ENCODE assay signal across 1 cellular context in the genomic region with DNA sequence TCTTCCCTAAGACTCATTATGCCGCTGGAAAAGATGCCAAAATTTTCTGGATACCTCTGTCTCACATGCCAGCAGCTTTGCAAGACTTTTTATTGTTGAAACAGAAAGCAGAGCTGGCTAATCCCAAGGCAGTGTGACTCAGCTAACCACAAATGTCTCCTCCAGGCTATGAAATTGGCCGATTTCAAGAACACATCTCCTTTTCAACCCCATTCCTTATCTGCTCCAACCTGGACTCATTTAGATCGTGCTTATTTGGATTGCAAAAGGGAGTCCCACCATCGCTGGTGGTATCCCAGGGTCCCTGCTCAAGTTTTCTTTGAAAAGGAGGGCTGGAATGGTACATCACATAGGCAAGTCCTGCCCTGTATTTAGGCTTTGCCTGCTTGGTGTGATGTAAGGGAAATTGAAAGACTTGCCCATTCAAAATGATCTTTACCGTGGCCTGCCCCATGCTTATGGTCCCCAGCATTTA.
A peak's percentile ranks its signal among the peaks of the same experiment; 100 is the strongest.
TF ChIP-seq lines count a peak whose summit lies in the region.

No MANE protein-coding gene starts in this region.

TF ChIP-seq in K562, 482 proteins besides CTCF, POLR2A, EP300 and RAD21 (continued from another document and continues in another):
- TF ChIP-seq JUN (IDR thresholded peaks at IDR 0.05; ENCODE audit: borderline replicate concordance, low read depth, low read length): peak; percentile 70
- peak; percentile 39; the same call in 1 of the 2 replicates for TF ChIP-seq JUN (CRISPR knock-in tag; IDR thresholded peaks at IDR 0.05; ENCODE audit: borderline replicate concordance)
- TF ChIP-seq MTA3 (IDR thresholded peaks at IDR 0.05; ENCODE audit: borderline replicate concordance): 0 out of 2 replicates have a peak, but pooled peaks have one; percentile 54
- TF ChIP-seq ZNF445 (CRISPR knock-in tag; IDR thresholded peaks at IDR 0.05; ENCODE audit: low read depth): no peak
- TF ChIP-seq SMARCE1 (IDR thresholded peaks at IDR 0.05): peak; percentile 96
- TF ChIP-seq DMBX1 (CRISPR knock-in tag; IDR thresholded peaks at IDR 0.05; ENCODE audit: borderline replicate concordance): no peak
- peak; percentile 61 for TF ChIP-seq ZBTB17 (CRISPR knock-in tag; IDR thresholded peaks at IDR 0.05)
- no peak for TF ChIP-seq ZC3H11A (IDR thresholded peaks at IDR 0.05; ENCODE audit: low read depth, low read length)
- peak; percentile 57; the same call in 1 of the 2 replicates for TF ChIP-seq BACH1 (tag; IDR thresholded peaks at IDR 0.05)
- TF ChIP-seq, protein P1, sequence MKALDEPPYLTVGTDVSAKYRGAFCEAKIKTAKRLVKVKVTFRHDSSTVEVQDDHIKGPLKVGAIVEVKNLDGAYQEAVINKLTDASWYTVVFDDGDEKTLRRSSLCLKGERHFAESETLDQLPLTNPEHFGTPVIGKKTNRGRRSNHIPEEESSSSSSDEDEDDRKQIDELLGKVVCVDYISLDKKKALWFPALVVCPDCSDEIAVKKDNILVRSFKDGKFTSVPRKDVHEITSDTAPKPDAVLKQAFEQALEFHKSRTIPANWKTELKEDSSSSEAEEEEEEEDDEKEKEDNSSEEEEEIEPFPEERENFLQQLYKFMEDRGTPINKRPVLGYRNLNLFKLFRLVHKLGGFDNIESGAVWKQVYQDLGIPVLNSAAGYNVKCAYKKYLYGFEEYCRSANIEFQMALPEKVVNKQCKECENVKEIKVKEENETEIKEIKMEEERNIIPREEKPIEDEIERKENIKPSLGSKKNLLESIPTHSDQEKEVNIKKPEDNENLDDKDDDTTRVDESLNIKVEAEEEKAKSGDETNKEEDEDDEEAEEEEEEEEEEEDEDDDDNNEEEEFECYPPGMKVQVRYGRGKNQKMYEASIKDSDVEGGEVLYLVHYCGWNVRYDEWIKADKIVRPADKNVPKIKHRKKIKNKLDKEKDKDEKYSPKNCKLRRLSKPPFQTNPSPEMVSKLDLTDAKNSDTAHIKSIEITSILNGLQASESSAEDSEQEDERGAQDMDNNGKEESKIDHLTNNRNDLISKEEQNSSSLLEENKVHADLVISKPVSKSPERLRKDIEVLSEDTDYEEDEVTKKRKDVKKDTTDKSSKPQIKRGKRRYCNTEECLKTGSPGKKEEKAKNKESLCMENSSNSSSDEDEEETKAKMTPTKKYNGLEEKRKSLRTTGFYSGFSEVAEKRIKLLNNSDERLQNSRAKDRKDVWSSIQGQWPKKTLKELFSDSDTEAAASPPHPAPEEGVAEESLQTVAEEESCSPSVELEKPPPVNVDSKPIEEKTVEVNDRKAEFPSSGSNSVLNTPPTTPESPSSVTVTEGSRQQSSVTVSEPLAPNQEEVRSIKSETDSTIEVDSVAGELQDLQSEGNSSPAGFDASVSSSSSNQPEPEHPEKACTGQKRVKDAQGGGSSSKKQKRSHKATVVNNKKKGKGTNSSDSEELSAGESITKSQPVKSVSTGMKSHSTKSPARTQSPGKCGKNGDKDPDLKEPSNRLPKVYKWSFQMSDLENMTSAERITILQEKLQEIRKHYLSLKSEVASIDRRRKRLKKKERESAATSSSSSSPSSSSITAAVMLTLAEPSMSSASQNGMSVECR (CRISPR knock-in tag; IDR thresholded peaks at IDR 0.05): no peak
- TF ChIP-seq PCBP2 (IDR thresholded peaks at IDR 0.05; ENCODE audit: low read depth, low read length, poor library complexity, severe bottlenecking): no peak
- TF ChIP-seq ZZZ3 (IDR thresholded peaks at IDR 0.05): no peak
- no peak for TF ChIP-seq ZFPM2 (CRISPR knock-in tag; IDR thresholded peaks at IDR 0.05)
- TF ChIP-seq, protein P2, sequence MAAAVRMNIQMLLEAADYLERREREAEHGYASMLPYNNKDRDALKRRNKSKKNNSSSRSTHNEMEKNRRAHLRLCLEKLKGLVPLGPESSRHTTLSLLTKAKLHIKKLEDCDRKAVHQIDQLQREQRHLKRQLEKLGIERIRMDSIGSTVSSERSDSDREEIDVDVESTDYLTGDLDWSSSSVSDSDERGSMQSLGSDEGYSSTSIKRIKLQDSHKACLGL (CRISPR knock-in tag; IDR thresholded peaks at IDR 0.05; ENCODE audit: borderline replicate concordance, poor library complexity, severe bottlenecking): no peak
- peak; percentile 97 for TF ChIP-seq FOSL1 (tag; conservative IDR thresholded peaks at IDR 0.05)
- TF ChIP-seq ZNF140 (CRISPR knock-in tag; IDR thresholded peaks at IDR 0.05): no peak
- TF ChIP-seq CBFA2T2 (conservative IDR thresholded peaks at IDR 0.05): peak; percentile 77
- TF ChIP-seq ZFP1 (CRISPR knock-in tag; IDR thresholded peaks at IDR 0.05): no peak
- TF ChIP-seq, protein P3, sequence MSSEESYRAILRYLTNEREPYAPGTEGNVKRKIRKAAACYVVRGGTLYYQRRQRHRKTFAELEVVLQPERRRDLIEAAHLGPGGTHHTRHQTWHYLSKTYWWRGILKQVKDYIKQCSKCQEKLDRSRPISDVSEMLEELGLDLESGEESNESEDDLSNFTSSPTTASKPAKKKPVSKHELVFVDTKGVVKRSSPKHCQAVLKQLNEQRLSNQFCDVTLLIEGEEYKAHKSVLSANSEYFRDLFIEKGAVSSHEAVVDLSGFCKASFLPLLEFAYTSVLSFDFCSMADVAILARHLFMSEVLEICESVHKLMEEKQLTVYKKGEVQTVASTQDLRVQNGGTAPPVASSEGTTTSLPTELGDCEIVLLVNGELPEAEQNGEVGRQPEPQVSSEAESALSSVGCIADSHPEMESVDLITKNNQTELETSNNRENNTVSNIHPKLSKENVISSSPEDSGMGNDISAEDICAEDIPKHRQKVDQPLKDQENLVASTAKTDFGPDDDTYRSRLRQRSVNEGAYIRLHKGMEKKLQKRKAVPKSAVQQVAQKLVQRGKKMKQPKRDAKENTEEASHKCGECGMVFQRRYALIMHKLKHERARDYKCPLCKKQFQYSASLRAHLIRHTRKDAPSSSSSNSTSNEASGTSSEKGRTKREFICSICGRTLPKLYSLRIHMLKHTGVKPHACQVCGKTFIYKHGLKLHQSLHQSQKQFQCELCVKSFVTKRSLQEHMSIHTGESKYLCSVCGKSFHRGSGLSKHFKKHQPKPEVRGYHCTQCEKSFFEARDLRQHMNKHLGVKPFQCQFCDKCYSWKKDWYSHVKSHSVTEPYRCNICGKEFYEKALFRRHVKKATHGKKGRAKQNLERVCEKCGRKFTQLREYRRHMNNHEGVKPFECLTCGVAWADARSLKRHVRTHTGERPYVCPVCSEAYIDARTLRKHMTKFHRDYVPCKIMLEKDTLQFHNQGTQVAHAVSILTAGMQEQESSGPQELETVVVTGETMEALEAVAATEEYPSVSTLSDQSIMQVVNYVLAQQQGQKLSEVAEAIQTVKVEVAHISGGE (CRISPR knock-in tag; IDR thresholded peaks at IDR 0.05): 0 out of 6 replicates have a peak, but pooled peaks of 1 of the 3 experiments have one; percentile 31
- no peak for TF ChIP-seq CBFB (CRISPR knock-in tag; IDR thresholded peaks at IDR 0.05)
- TF ChIP-seq CSDE1 (IDR thresholded peaks at IDR 0.05): no peak
- peak; percentile 58 for TF ChIP-seq NCOR1 (IDR thresholded peaks at IDR 0.05)
- TF ChIP-seq KLF13 (tag; IDR thresholded peaks at IDR 0.05; ENCODE audit: borderline replicate concordance, low read depth): no peak
- TF ChIP-seq, protein P4, sequence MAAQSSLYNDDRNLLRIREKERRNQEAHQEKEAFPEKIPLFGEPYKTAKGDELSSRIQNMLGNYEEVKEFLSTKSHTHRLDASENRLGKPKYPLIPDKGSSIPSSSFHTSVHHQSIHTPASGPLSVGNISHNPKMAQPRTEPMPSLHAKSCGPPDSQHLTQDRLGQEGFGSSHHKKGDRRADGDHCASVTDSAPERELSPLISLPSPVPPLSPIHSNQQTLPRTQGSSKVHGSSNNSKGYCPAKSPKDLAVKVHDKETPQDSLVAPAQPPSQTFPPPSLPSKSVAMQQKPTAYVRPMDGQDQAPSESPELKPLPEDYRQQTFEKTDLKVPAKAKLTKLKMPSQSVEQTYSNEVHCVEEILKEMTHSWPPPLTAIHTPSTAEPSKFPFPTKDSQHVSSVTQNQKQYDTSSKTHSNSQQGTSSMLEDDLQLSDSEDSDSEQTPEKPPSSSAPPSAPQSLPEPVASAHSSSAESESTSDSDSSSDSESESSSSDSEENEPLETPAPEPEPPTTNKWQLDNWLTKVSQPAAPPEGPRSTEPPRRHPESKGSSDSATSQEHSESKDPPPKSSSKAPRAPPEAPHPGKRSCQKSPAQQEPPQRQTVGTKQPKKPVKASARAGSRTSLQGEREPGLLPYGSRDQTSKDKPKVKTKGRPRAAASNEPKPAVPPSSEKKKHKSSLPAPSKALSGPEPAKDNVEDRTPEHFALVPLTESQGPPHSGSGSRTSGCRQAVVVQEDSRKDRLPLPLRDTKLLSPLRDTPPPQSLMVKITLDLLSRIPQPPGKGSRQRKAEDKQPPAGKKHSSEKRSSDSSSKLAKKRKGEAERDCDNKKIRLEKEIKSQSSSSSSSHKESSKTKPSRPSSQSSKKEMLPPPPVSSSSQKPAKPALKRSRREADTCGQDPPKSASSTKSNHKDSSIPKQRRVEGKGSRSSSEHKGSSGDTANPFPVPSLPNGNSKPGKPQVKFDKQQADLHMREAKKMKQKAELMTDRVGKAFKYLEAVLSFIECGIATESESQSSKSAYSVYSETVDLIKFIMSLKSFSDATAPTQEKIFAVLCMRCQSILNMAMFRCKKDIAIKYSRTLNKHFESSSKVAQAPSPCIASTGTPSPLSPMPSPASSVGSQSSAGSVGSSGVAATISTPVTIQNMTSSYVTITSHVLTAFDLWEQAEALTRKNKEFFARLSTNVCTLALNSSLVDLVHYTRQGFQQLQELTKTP (IDR thresholded peaks at IDR 0.05; ENCODE audit: low read depth in 1 of 2, partially characterized antibody in 2 of 2): peak in 1 of 2 experiments; percentile 58
- no peak for TF ChIP-seq HNRNPUL1 (IDR thresholded peaks at IDR 0.05; ENCODE audit: low read length)
- TF ChIP-seq FOXA3 (CRISPR knock-in tag; conservative IDR thresholded peaks at IDR 0.05 in 1 of 2, IDR thresholded peaks at IDR 0.05 in 1 of 2): no peak
- TF ChIP-seq TBP (optimal IDR thresholded peaks at IDR 0.05; ENCODE audit: low read depth, low read length): no peak
- TF ChIP-seq, protein P5, sequence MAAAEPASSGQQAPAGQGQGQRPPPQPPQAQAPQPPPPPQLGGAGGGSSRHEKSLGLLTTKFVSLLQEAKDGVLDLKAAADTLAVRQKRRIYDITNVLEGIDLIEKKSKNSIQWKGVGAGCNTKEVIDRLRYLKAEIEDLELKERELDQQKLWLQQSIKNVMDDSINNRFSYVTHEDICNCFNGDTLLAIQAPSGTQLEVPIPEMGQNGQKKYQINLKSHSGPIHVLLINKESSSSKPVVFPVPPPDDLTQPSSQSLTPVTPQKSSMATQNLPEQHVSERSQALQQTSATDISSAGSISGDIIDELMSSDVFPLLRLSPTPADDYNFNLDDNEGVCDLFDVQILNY (CRISPR knock-in tag; IDR thresholded peaks at IDR 0.05): no peak
- no peak for TF ChIP-seq JUNB (CRISPR knock-in tag; conservative IDR thresholded peaks at IDR 0.05)
- TF ChIP-seq SETDB1 (IDR thresholded peaks at IDR 0.05; ENCODE audit: low read length): peak; percentile 31
- 0 out of 2 replicates have a peak, but pooled peaks have one; percentile 4 for TF ChIP-seq BCL6 (CRISPR knock-in tag; IDR thresholded peaks at IDR 0.05)
- TF ChIP-seq FOXK1 (CRISPR knock-in tag; IDR thresholded peaks at IDR 0.05; ENCODE audit: borderline replicate concordance): no peak
- TF ChIP-seq PHB2 (IDR thresholded peaks at IDR 0.05; ENCODE audit: low read depth): no peak
- TF ChIP-seq RFX7 (CRISPR knock-in tag; IDR thresholded peaks at IDR 0.05): no peak
- no peak for TF ChIP-seq TCF7 (IDR thresholded peaks at IDR 0.05; ENCODE audit: borderline replicate concordance)
- no peak for TF ChIP-seq MCM2 (IDR thresholded peaks at IDR 0.05; ENCODE audit: low read depth)
- no peak for TF ChIP-seq LARP7 (IDR thresholded peaks at IDR 0.05)
- TF ChIP-seq, protein P6, sequence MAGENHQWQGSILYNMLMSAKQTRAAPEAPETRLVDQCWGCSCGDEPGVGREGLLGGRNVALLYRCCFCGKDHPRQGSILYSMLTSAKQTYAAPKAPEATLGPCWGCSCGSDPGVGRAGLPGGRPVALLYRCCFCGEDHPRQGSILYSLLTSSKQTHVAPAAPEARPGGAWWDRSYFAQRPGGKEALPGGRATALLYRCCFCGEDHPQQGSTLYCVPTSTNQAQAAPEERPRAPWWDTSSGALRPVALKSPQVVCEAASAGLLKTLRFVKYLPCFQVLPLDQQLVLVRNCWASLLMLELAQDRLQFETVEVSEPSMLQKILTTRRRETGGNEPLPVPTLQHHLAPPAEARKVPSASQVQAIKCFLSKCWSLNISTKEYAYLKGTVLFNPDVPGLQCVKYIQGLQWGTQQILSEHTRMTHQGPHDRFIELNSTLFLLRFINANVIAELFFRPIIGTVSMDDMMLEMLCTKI (IDR thresholded peaks at IDR 0.05; ENCODE audit: partially characterized antibody): no peak
- TF ChIP-seq, protein P7, sequence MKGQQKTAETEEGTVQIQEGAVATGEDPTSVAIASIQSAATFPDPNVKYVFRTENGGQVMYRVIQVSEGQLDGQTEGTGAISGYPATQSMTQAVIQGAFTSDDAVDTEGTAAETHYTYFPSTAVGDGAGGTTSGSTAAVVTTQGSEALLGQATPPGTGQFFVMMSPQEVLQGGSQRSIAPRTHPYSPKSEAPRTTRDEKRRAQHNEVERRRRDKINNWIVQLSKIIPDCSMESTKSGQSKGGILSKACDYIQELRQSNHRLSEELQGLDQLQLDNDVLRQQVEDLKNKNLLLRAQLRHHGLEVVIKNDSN (CRISPR knock-in tag; IDR thresholded peaks at IDR 0.05): no peak
- peak; percentile 77; the same call in 1 of the 2 replicates for TF ChIP-seq RUNX1 (IDR thresholded peaks at IDR 0.05; ENCODE audit: low read depth)
- TF ChIP-seq, protein P8, sequence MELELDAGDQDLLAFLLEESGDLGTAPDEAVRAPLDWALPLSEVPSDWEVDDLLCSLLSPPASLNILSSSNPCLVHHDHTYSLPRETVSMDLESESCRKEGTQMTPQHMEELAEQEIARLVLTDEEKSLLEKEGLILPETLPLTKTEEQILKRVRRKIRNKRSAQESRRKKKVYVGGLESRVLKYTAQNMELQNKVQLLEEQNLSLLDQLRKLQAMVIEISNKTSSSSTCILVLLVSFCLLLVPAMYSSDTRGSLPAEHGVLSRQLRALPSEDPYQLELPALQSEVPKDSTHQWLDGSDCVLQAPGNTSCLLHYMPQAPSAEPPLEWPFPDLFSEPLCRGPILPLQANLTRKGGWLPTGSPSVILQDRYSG (tag; conservative IDR thresholded peaks at IDR 0.05; ENCODE audit: low read depth): no peak
- peak; percentile 54; the same call in 1 of the 2 replicates for TF ChIP-seq SMAD4 (CRISPR knock-in tag; conservative IDR thresholded peaks at IDR 0.05)
- TF ChIP-seq RCOR1 (IDR thresholded peaks at IDR 0.05; ENCODE audit: borderline replicate concordance in 1 of 2, low read depth in 2 of 2, low read length in 2 of 2): peak; percentile 79 to 98; a peak in 3 of 4 replicates
- TF ChIP-seq PML (IDR thresholded peaks at IDR 0.05; ENCODE audit: low read length): peak; percentile 59; the same call in 1 of the 2 replicates
- TF ChIP-seq SNIP1 (IDR thresholded peaks at IDR 0.05; ENCODE audit: low read depth): no peak
- TF ChIP-seq HEY1 (CRISPR knock-in tag; IDR thresholded peaks at IDR 0.05; ENCODE audit: borderline replicate concordance): no peak
- no peak for TF ChIP-seq ZNF583 (CRISPR knock-in tag; IDR thresholded peaks at IDR 0.05)
- peak; percentile 36; the same call in 1 of the 2 replicates for TF ChIP-seq STAT5A (IDR thresholded peaks at IDR 0.05; ENCODE audit: borderline replicate concordance, low read length)
- TF ChIP-seq NRF1 (conservative IDR thresholded peaks at IDR 0.05 in 1 of 2, IDR thresholded peaks at IDR 0.05 in 1 of 2): 0 out of 4 replicates have a peak, but pooled peaks of 1 of the 2 experiments have one; percentile 18
- no peak for TF ChIP-seq ZNF12 (CRISPR knock-in tag; IDR thresholded peaks at IDR 0.05)
- TF ChIP-seq ZEB2 (IDR thresholded peaks at IDR 0.05): 0 out of 2 replicates have a peak, but pooled peaks have one; percentile 65
- TF ChIP-seq MAFG (tag; conservative IDR thresholded peaks at IDR 0.05): peak; percentile 74
- peak in 1 of 2 experiments; percentile 94; a peak in 2 of 4 replicates for TF ChIP-seq HDAC1 (IDR thresholded peaks at IDR 0.05)
